16 cellular contexts compared by ENCODE assay signal in the genomic region with DNA sequence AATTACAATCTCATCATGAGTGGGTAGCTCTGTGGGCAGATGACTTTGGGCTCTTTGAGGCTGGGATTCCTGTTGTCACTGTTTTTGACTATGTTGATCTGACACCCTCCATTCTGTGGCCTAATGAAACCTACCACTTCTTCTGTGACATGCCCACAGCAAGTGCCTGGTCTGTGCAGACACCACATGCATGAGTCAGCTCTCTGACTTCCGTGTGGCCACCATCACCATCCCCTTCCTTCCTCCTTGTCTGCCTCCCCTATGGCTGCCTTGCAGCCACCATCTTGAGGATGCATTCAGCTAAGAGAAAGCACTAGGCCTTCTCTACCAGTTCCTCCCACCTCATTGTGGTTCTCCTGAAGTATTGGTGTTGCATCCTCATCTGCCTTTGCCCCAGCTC. TPM values are rescaled to one million over a fixed set of nuclear protein-coding genes. Genes with fewer than 3 reads are reported as not detected.
DNase-seq lines count a peak whose midpoint lies in the region; ATAC-seq and TF ChIP-seq lines count a peak whose summit lies in the region.
"Had no signal": no experiment of that assay in that cellular context is flagged by ENCODE, and none has a peak within 500 bp of the region (broad histone marks: within the 10 kb centered on the region; RNA-seq: fewer than 3 reads in every experiment).

No MANE protein-coding gene starts in this region.

- H3K9ac ChIP-seq in MM.1S (ENCODE audit: low read length) = no peak overlapping the region

- H3K9me3 ChIP-seq in MM.1S (replicated peaks; ENCODE audit: insufficient read depth, low read length) (no peaks in the 10 kb centered on the region), neutrophil (no peaks in the 10 kb centered on the region), tibial artery (no peaks in the 10 kb centered on the region)

- H3F3A ChIP-seq in MM.1S (ENCODE audit: insufficient read depth, low read length) = no peaks in the 10 kb centered on the region

- no peak overlapping the region for H3K4me2 ChIP-seq in MM.1S (ENCODE audit: low read depth, low read length)

- peaks cover 2% of the 10 kb centered on the region for H3K27me3 Mint-ChIP-seq in activated CD4-positive, alpha-beta T cell treated with anti-CD3 and anti-CD28 coated beads, Interleukin-2, amount 10 ng/mL, durations not matched to agents 24 days and 14 days
- peaks cover 2% of the 10 kb centered on the region for H3K27me3 Mint-ChIP-seq in activated T-helper 17 cell treated with anti-CD3 and anti-CD28 coated beads, Interleukin-2, amount 50 U/mL, for 72 hours
- H3K27me3 Mint-ChIP-seq in stimulated activated memory B cell treated with anti-CD40 and anti-IgM and Interleukin-4, amounts not matched to agents 10 μg/mL and 1 μg/mL and 100 μg/mL, for 72 hours = no peaks in the 10 kb centered on the region

- H3K27me3 ChIP-seq in MM.1S (replicated peaks; ENCODE audit: insufficient read depth, low read length) (no peaks in the 10 kb centered on the region), neutrophil (no peaks in the 10 kb centered on the region), tibial artery (no peaks in the 10 kb centered on the region)
- H3K27me3 ChIP-seq: cardiac muscle cell had no signal

- H3K4me3 Mint-ChIP-seq in activated CD4-positive, alpha-beta T cell treated with anti-CD3 and anti-CD28 coated beads, Interleukin-2, amount 10 ng/mL, durations not matched to agents 24 days and 14 days = no peak overlapping the region
- no peak overlapping the region for H3K4me3 Mint-ChIP-seq in activated T-helper 17 cell treated with anti-CD3 and anti-CD28 coated beads, Interleukin-2, amount 50 U/mL, for 72 hours
- H3K4me3 Mint-ChIP-seq in stimulated activated memory B cell treated with anti-CD40 and anti-IgM and Interleukin-4, amounts not matched to agents 10 μg/mL and 1 μg/mL and 100 μg/mL, for 72 hours = no peak overlapping the region

- H3K4me1 ChIP-seq in MM.1S (ENCODE audit: low read length) (no peaks in the 10 kb centered on the region), neutrophil (ENCODE audit: control insufficient read depth in 1 of 2, insufficient read depth in 1 of 2, low read depth in 1 of 2, low read length in 1 of 2) (peaks cover 73 to 77% of the 10 kb centered on the region in 2 experiments), tibial artery (no peaks in the 10 kb centered on the region)

- 0 out of 2 replicates have a peak overlapping the region, but pooled peaks have one; percentile 37 for H2AFZ ChIP-seq in MM.1S (ENCODE audit: low read length)

- no peaks in the 10 kb centered on the region for H4K20me1 ChIP-seq in MM.1S (ENCODE audit: insufficient read depth, low read length)

- no peaks in the 10 kb centered on the region for H3K79me2 ChIP-seq in MM.1S (ENCODE audit: low read length)

- TF ChIP-seq CTCF in MM.1S (IDR thresholded peaks at IDR 0.05; ENCODE audit: low read length) (no peak), neutrophil (IDR thresholded peaks at IDR 0.05) (no peak), tibial artery (IDR thresholded peaks at IDR 0.05) (no peak)

- H3K4me3 ChIP-seq in MM.1S (ENCODE audit: low read length) = no peak overlapping the region
- peak overlapping the region in 1 of 2 experiments; percentile 31 for H3K4me3 ChIP-seq in neutrophil (ENCODE audit: low read depth in 1 of 2, low read length in 1 of 2)
- H3K4me3 ChIP-seq in tibial artery = no peak overlapping the region
- H3K4me3 ChIP-seq: cardiac muscle cell, SK-N-MC had no signal

- no peaks in the 10 kb centered on the region for H3K36me3 Mint-ChIP-seq in activated CD4-positive, alpha-beta T cell treated with anti-CD3 and anti-CD28 coated beads, Interleukin-2, amount 10 ng/mL, durations not matched to agents 24 days and 14 days (ENCODE audit: low read depth)
- H3K36me3 Mint-ChIP-seq in activated T-helper 17 cell treated with anti-CD3 and anti-CD28 coated beads, Interleukin-2, amount 50 U/mL, for 72 hours (ENCODE audit: low read depth) = no peaks in the 10 kb centered on the region
- no peaks in the 10 kb centered on the region for H3K36me3 Mint-ChIP-seq in stimulated activated memory B cell treated with anti-CD40 and anti-IgM and Interleukin-4, amounts not matched to agents 10 μg/mL and 1 μg/mL and 100 μg/mL, for 72 hours

- no peak overlapping the region for H3K27ac Mint-ChIP-seq in activated CD4-positive, alpha-beta T cell treated with anti-CD3 and anti-CD28 coated beads, Interleukin-2, amount 10 ng/mL, durations not matched to agents 24 days and 14 days
- no peak overlapping the region for H3K27ac Mint-ChIP-seq in activated T-helper 17 cell treated with anti-CD3 and anti-CD28 coated beads, Interleukin-2, amount 50 U/mL, for 72 hours
- no peak overlapping the region for H3K27ac Mint-ChIP-seq in stimulated activated memory B cell treated with anti-CD40 and anti-IgM and Interleukin-4, amounts not matched to agents 10 μg/mL and 1 μg/mL and 100 μg/mL, for 72 hours

- H3K9me3 Mint-ChIP-seq in activated CD4-positive, alpha-beta T cell treated with anti-CD3 and anti-CD28 coated beads, Interleukin-2, amount 10 ng/mL, durations not matched to agents 24 days and 14 days = no peaks in the 10 kb centered on the region
- H3K9me3 Mint-ChIP-seq in activated T-helper 17 cell treated with anti-CD3 and anti-CD28 coated beads, Interleukin-2, amount 50 U/mL, for 72 hours = peaks cover 4% of the 10 kb centered on the region
- H3K9me3 Mint-ChIP-seq in stimulated activated memory B cell treated with anti-CD40 and anti-IgM and Interleukin-4, amounts not matched to agents 10 μg/mL and 1 μg/mL and 100 μg/mL, for 72 hours = no peaks in the 10 kb centered on the region

- DNase-seq in activated CD4-positive, alpha-beta T cell treated with anti-CD3 and anti-CD28 coated beads, Interleukin-2, amount 10 ng/mL, durations not matched to agents 24 days and 14 days = peak; percentile 57
- no peak for DNase-seq in activated CD4-positive, alpha-beta T cell treated with anti-CD3 and anti-CD28 coated beads for 1 hour
- DNase-seq in MM.1S (no peak), tibial artery (no peak)
- DNase-seq: activated effector memory CD4-positive, alpha-beta T cell treated with anti-CD3 and anti-CD28 coated beads, Interleukin-2, amount 50 U/mL, for 16 hours; DMS 273 treated with DMSO at 0.1 percent for 48 hours; NCI-H1694 treated with DMSO at 0.1 percent for 48 hours had no signal

- intact Hi-C loops in activated CD4-positive, alpha-beta T cell treated with anti-CD3 and anti-CD28 coated beads, Interleukin-2, amount 10 ng/mL, durations not matched to agents 24 days and 14 days (cut with micrococcal nuclease) = no loop called here
- intact Hi-C loops in tibial artery (cut with DNase I; ENCODE audit: low total_unique reads) = no loop called here

- peaks cover 8% of the 10 kb centered on the region for H3K4me1 Mint-ChIP-seq in activated CD4-positive, alpha-beta T cell treated with anti-CD3 and anti-CD28 coated beads, Interleukin-2, amount 10 ng/mL, durations not matched to agents 24 days and 14 days
- H3K4me1 Mint-ChIP-seq in activated T-helper 17 cell treated with anti-CD3 and anti-CD28 coated beads, Interleukin-2, amount 50 U/mL, for 72 hours = peaks cover 6% of the 10 kb centered on the region
- no peaks in the 10 kb centered on the region for H3K4me1 Mint-ChIP-seq in stimulated activated memory B cell treated with anti-CD40 and anti-IgM and Interleukin-4, amounts not matched to agents 10 μg/mL and 1 μg/mL and 100 μg/mL, for 72 hours

- H3K27ac ChIP-seq in MM.1S (ENCODE audit: low read length) (no peak overlapping the region), neutrophil (peak overlapping the region; percentile 93), tibial artery (no peak overlapping the region)
- H3K27ac ChIP-seq: cardiac muscle cell, epithelial cell of prostate, SK-N-MC had no signal

- ATAC-seq in activated T-helper 17 cell treated with anti-CD3 and anti-CD28 coated beads, Interleukin-2, amount 50 U/mL, for 72 hours (replicated peaks) = peak; percentile 91
- no peak for ATAC-seq in HG03342 (IDR thresholded peaks at IDR 0.05; ENCODE audit: unreplicated experiment)
- ATAC-seq in stimulated activated memory B cell treated with anti-CD40 and anti-IgM and Interleukin-4, amounts not matched to agents 10 μg/mL and 1 μg/mL and 100 μg/mL, for 72 hours = no peak

- H3K9me2 ChIP-seq in MM.1S (replicated peaks; ENCODE audit: insufficient read depth, low read length) = no peaks in the 10 kb centered on the region

- H3K36me3 ChIP-seq in MM.1S (replicated peaks; ENCODE audit: insufficient read depth, low read length) = no peaks in the 10 kb centered on the region
- H3K36me3 ChIP-seq in neutrophil = no peaks in the 10 kb centered on the region
- no peaks in the 10 kb centered on the region for H3K36me3 ChIP-seq in tibial artery
- H3K36me3 ChIP-seq: cardiac muscle cell had no signal

RNA-seq across cellular contexts. Expression of gene OR10V1, which starts 15.3 kb away (rescaled TPM):
- not detected in 2 replicates for total RNA-seq in activated CD4-positive, alpha-beta T cell treated with anti-CD3 and anti-CD28 coated beads, Interleukin-2, amount 10 ng/mL, durations not matched to agents 24 days and 14 days
- total RNA-seq in activated T-helper 17 cell treated with anti-CD3 and anti-CD28 coated beads, Interleukin-2, amount 50 U/mL, for 72 hours = not detected
- total RNA-seq: cardiac muscle cell, lower leg skin, urinary bladder had no signal

RNA-seq across cellular contexts. Expression of gene STX3, which starts 26.3 kb away (rescaled TPM):
- total RNA-seq in activated CD4-positive, alpha-beta T cell treated with anti-CD3 and anti-CD28 coated beads, Interleukin-2, amount 10 ng/mL, durations not matched to agents 24 days and 14 days = 19.2 and 20.1 TPM in 2 replicates
- total RNA-seq in activated T-helper 17 cell treated with anti-CD3 and anti-CD28 coated beads, Interleukin-2, amount 50 U/mL, for 72 hours = 10 to 100 TPM in 1 of 2 donors, 1 to 10 TPM in 1; 9.5 to 12.6 TPM
